Comparison of ENCODE assay signal across 21 cellular contexts in the genomic region with DNA sequence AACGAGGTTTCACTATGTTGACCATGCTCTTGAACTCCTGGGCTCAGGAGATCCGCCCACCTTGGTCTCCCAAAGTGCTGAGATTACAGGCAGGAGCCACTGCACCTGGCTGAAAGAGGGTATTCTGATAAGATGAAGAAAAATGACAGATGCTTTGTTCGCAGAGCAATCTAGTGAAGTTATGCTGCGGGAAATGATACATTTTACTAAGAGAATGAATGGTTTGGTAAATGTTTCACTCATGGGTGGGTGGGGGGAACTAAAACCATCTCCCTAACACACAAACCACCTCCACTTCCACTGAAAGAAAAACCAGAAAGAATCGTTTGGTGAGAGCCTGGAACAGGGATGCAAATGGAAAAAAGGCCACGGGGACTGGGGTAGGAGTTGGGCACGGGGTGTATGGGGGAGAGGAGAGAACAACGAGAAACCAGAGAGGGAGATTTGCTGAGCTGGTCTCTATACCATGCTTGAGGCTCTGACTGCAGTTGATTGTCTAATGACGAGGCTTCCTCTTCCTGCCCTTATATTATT. TPM values are rescaled to one million over a fixed set of nuclear protein-coding genes. Genes with fewer than 3 reads are reported as not detected.
DNase-seq lines count a peak whose midpoint lies in the region; ATAC-seq and TF ChIP-seq lines count a peak whose summit lies in the region.
"Had no signal": no experiment of that assay in that cellular context is flagged by ENCODE, and none has a peak within 500 bp of the region (broad histone marks: within the 10 kb centered on the region; RNA-seq: fewer than 3 reads in every experiment).

No MANE protein-coding gene starts in this region.

- no peaks in the 10 kb centered on the region for H3K9me3 Mint-ChIP-seq in T-helper 2 cell treated with Interferon-gamma antibody and Interleukin-4, amounts not matched to agents 5 μg/mL and 100 μg/mL, for 36 hours
- no peaks in the 10 kb centered on the region for H3K9me3 Mint-ChIP-seq in activated T-helper 17 cell treated with anti-CD3 and anti-CD28 coated beads, Interleukin-2, amount 50 U/mL, for 72 hours
- no peaks in the 10 kb centered on the region for H3K9me3 Mint-ChIP-seq in stimulated activated effector memory CD8-positive, alpha-beta T cell treated with anti-CD3 and anti-CD28 coated beads, Interleukin-12 subunit alpha, Interleukin-12 subunit beta, amount 100 ng/mL, for 72 hours
- H3K9me3 Mint-ChIP-seq in glutamatergic neuron (ENCODE audit: unreplicated experiment): peaks cover 3% of the 10 kb centered on the region

- TF ChIP-seq CTCF in glutamatergic neuron (IDR thresholded peaks at IDR 0.05; ENCODE audit: partially characterized antibody, unreplicated experiment): no peak

- no peaks in the 10 kb centered on the region for H3K9me3 ChIP-seq in effector memory CD4-positive, alpha-beta T cell (ENCODE audit: control insufficient read depth, low read length)

- no peaks in the 10 kb centered on the region for H3K27me3 Mint-ChIP-seq in T-helper 2 cell treated with Interferon-gamma antibody and Interleukin-4, amounts not matched to agents 5 μg/mL and 100 μg/mL, for 36 hours (ENCODE audit: low read depth)
- peaks cover 5% of the 10 kb centered on the region for H3K27me3 Mint-ChIP-seq in activated T-helper 17 cell treated with anti-CD3 and anti-CD28 coated beads, Interleukin-2, amount 50 U/mL, for 72 hours
- peaks cover 5% of the 10 kb centered on the region for H3K27me3 Mint-ChIP-seq in glutamatergic neuron (ENCODE audit: unreplicated experiment)

- H3K4me3 ChIP-seq in effector memory CD4-positive, alpha-beta T cell (ENCODE audit: insufficient read depth, low read depth, low read length, poor library complexity, severe bottlenecking): no peak overlapping the region

- no peaks in the 10 kb centered on the region for H3K36me3 Mint-ChIP-seq in T-helper 2 cell treated with Interferon-gamma antibody and Interleukin-4, amounts not matched to agents 5 μg/mL and 100 μg/mL, for 36 hours (ENCODE audit: low read depth)
- no peaks in the 10 kb centered on the region for H3K36me3 Mint-ChIP-seq in activated T-helper 17 cell treated with anti-CD3 and anti-CD28 coated beads, Interleukin-2, amount 50 U/mL, for 72 hours (ENCODE audit: low read depth)
- H3K36me3 Mint-ChIP-seq in stimulated activated effector memory CD8-positive, alpha-beta T cell treated with anti-CD3 and anti-CD28 coated beads, Interleukin-12 subunit alpha, Interleukin-12 subunit beta, amount 100 ng/mL, for 72 hours: peaks cover 6% of the 10 kb centered on the region
- no peaks in the 10 kb centered on the region for H3K36me3 Mint-ChIP-seq in glutamatergic neuron (ENCODE audit: unreplicated experiment)

- H3K4me3 Mint-ChIP-seq in T-helper 2 cell treated with Interferon-gamma antibody and Interleukin-4, amounts not matched to agents 5 μg/mL and 100 μg/mL, for 36 hours: peak overlapping the region; percentile 54
- H3K4me3 Mint-ChIP-seq in activated T-helper 17 cell treated with anti-CD3 and anti-CD28 coated beads, Interleukin-2, amount 50 U/mL, for 72 hours: peak overlapping the region; percentile 29
- H3K4me3 Mint-ChIP-seq in stimulated activated effector memory CD8-positive, alpha-beta T cell treated with anti-CD3 and anti-CD28 coated beads, Interleukin-12 subunit alpha, Interleukin-12 subunit beta, amount 100 ng/mL, for 72 hours: peak overlapping the region; percentile 21
- H3K4me3 Mint-ChIP-seq in glutamatergic neuron (ENCODE audit: unreplicated experiment): no peak overlapping the region

- peak; percentile 59 for DNase-seq in T-helper 2 cell treated with Interferon-gamma antibody and Interleukin-4, amounts not matched to agents 5 μg/mL and 100 μg/mL, for 36 hours (ENCODE audit: low spot score)
- no peak for DNase-seq in T-helper 2 cell
- DNase-seq in activated effector memory CD4-positive, alpha-beta T cell treated with anti-CD3 and anti-CD28 coated beads, Interleukin-2, amount 50 U/mL, for 16 hours: peak; percentile 39
- DNase-seq in activated effector memory CD4-positive, alpha-beta T cell treated with Interleukin-2 at 50 U/mL for 16 hours: no peak
- no peak for DNase-seq in stimulated activated effector memory CD8-positive, alpha-beta T cell treated with anti-CD3 and anti-CD28 coated beads, Interleukin-12 subunit alpha, Interleukin-12 subunit beta, amount 100 ng/mL, for 72 hours (ENCODE audit: low spot score in 2 of 2)
- no peak for DNase-seq in glutamatergic neuron
- no peak for DNase-seq in effector memory CD4-positive, alpha-beta T cell
- DNase-seq: 8988T, C1 segment of cervical spinal cord, COR-L47, DMS153, EL, KBM-7, NCI-H146, NCI-H2107, NCI-H226, NCI-H69 had no signal

- peak overlapping the region; percentile 83 for H3K27ac Mint-ChIP-seq in T-helper 2 cell treated with Interferon-gamma antibody and Interleukin-4, amounts not matched to agents 5 μg/mL and 100 μg/mL, for 36 hours
- H3K27ac Mint-ChIP-seq in activated T-helper 17 cell treated with anti-CD3 and anti-CD28 coated beads, Interleukin-2, amount 50 U/mL, for 72 hours: peak overlapping the region; percentile 77
- H3K27ac Mint-ChIP-seq in stimulated activated effector memory CD8-positive, alpha-beta T cell treated with anti-CD3 and anti-CD28 coated beads, Interleukin-12 subunit alpha, Interleukin-12 subunit beta, amount 100 ng/mL, for 72 hours: peak overlapping the region; percentile 70
- no peak overlapping the region for H3K27ac Mint-ChIP-seq in glutamatergic neuron (ENCODE audit: unreplicated experiment)

- no peaks in the 10 kb centered on the region for H3K27me3 ChIP-seq in effector memory CD4-positive, alpha-beta T cell (replicated peaks; ENCODE audit: control insufficient read depth, insufficient read depth, low read length, poor library complexity, severe bottlenecking)

- H3K36me3 ChIP-seq in effector memory CD4-positive, alpha-beta T cell (ENCODE audit: control insufficient read depth, insufficient read depth, low read length): no peaks in the 10 kb centered on the region

- peak; percentile 69 for ATAC-seq in activated T-helper 17 cell treated with anti-CD3 and anti-CD28 coated beads, Interleukin-2, amount 50 U/mL, for 72 hours (replicated peaks)
- peak; percentile 65 for ATAC-seq in stimulated activated effector memory CD8-positive, alpha-beta T cell treated with anti-CD3 and anti-CD28 coated beads, Interleukin-12 subunit alpha, Interleukin-12 subunit beta, amount 100 ng/mL, for 72 hours
- ATAC-seq: HCT116, Right ventricle myocardium inferior had no signal

- no peak overlapping the region for H3K27ac ChIP-seq in effector memory CD4-positive, alpha-beta T cell (ENCODE audit: insufficient read depth, low read length, poor library complexity, severe bottlenecking)
- H3K27ac ChIP-seq: HL-60 had no signal

- H3K4me1 ChIP-seq in effector memory CD4-positive, alpha-beta T cell (ENCODE audit: control insufficient read depth, insufficient read depth, low read length, poor library complexity, severe bottlenecking): no peaks in the 10 kb centered on the region

- peaks cover 18% of the 10 kb centered on the region for H3K4me1 Mint-ChIP-seq in T-helper 2 cell treated with Interferon-gamma antibody and Interleukin-4, amounts not matched to agents 5 μg/mL and 100 μg/mL, for 36 hours (ENCODE audit: low read depth)
- H3K4me1 Mint-ChIP-seq in activated T-helper 17 cell treated with anti-CD3 and anti-CD28 coated beads, Interleukin-2, amount 50 U/mL, for 72 hours: peaks cover 20% of the 10 kb centered on the region
- H3K4me1 Mint-ChIP-seq in stimulated activated effector memory CD8-positive, alpha-beta T cell treated with anti-CD3 and anti-CD28 coated beads, Interleukin-12 subunit alpha, Interleukin-12 subunit beta, amount 100 ng/mL, for 72 hours: peaks cover 24% of the 10 kb centered on the region
- peaks cover 5% of the 10 kb centered on the region for H3K4me1 Mint-ChIP-seq in glutamatergic neuron (ENCODE audit: low read depth, unreplicated experiment)

RNA-seq across cellular contexts. Expression of a gene that starts 19.0 kb away (rescaled TPM):
- total RNA-seq in activated T-helper 17 cell treated with anti-CD3 and anti-CD28 coated beads, Interleukin-2, amount 50 U/mL, for 72 hours: 10 to 100 TPM; 38.5 to 95.1 TPM
- total RNA-seq in glutamatergic neuron (ENCODE audit: unreplicated experiment): 11.0 TPM

RNA-seq across cellular contexts. Expression of a gene that starts 46.1 kb away (rescaled TPM):
- 100 to 1,000 TPM in 1 of 2 donors, 10 to 100 TPM in 1; 63.3 to 109 TPM for total RNA-seq in activated T-helper 17 cell treated with anti-CD3 and anti-CD28 coated beads, Interleukin-2, amount 50 U/mL, for 72 hours
- total RNA-seq in glutamatergic neuron (ENCODE audit: unreplicated experiment): 77.2 TPM

RNA-seq across cellular contexts. Expression of a gene that starts 46.1 kb away (rescaled TPM):
- total RNA-seq in activated T-helper 17 cell treated with anti-CD3 and anti-CD28 coated beads, Interleukin-2, amount 50 U/mL, for 72 hours: 10 to 100 TPM; 20.8 to 48.7 TPM
- 4.7 TPM for total RNA-seq in glutamatergic neuron (ENCODE audit: unreplicated experiment)

RNA-seq across cellular contexts. Expression of a gene that starts 52.6 kb away (rescaled TPM):
- under 1 TPM in 1 of 2 donors, not detected in 1; 0.16 TPM for total RNA-seq in activated T-helper 17 cell treated with anti-CD3 and anti-CD28 coated beads, Interleukin-2, amount 50 U/mL, for 72 hours
- total RNA-seq in glutamatergic neuron (ENCODE audit: unreplicated experiment): not detected
- total RNA-seq: Right ventricle myocardium inferior had no signal

Comparison
In these comparisons a context has a peak if more than half of its experiments do, and no peak if none do; other contexts are left out.
1. DNase-seq: peak in T-helper 2 cell treated with Interferon-gamma antibody and Interleukin-4, amounts not matched to agents 5 μg/mL and 100 μg/mL, for 36 hours (single experiment) and activated effector memory CD4-positive, alpha-beta T cell treated with anti-CD3 and anti-CD28 coated beads, Interleukin-2, amount 50 U/mL, for 16 hours (single experiment); none in T-helper 2 cell (0 of 5), activated effector memory CD4-positive, alpha-beta T cell treated with Interleukin-2 at 50 U/mL for 16 hours (single experiment), stimulated activated effector memory CD8-positive, alpha-beta T cell treated with anti-CD3 and anti-CD28 coated beads, Interleukin-12 subunit alpha, Interleukin-12 subunit beta, amount 100 ng/mL, for 72 hours (0 of 2), glutamatergic neuron (single experiment) and effector memory CD4-positive, alpha-beta T cell (0 of 3).